1 cellular context compared by ENCODE assay signal in the genomic region with DNA sequence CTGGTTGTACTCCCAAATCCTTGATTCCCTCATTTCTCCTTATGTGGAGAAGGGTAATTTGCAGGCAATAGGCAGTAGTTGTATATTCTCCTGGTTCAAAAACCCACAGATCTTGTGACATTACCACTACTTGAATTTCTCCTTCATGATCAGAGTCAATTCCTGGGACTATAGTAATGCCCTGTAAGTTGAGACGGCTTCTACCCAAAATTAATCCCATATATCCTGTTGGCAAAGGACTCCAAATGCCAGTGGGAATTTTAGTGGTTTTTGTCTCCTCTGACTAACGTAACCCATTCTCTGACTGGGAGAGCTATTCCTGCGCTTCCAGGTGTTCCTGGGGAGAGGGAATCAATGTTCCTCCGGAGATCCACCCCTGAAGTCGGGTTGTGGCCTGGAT.
TF ChIP-seq lines count a peak whose summit lies in the region.

No MANE protein-coding gene starts in this region.

TF ChIP-seq in SK-N-SH treated with all-trans-retinoic acid at 6 μM for 48 hours, 23 proteins besides CTCF, POLR2A, EP300 and RAD21 (continued from another document):
- TF ChIP-seq PATZ1 (CRISPR knock-in tag; IDR thresholded peaks at IDR 0.05; ENCODE audit: borderline replicate concordance) (no peak), ISL1 (CRISPR knock-in tag; IDR thresholded peaks at IDR 0.05) (no peak), ARNTL (CRISPR knock-in tag; IDR thresholded peaks at IDR 0.05; ENCODE audit: borderline replicate concordance, low read depth) (no peak), OSR1 (CRISPR knock-in tag; IDR thresholded peaks at IDR 0.05) (no peak), ZFP30 (CRISPR knock-in tag; IDR thresholded peaks at IDR 0.05) (no peak), GLIS3 (CRISPR knock-in tag; IDR thresholded peaks at IDR 0.05) (no peak), TCF4 (CRISPR knock-in tag; IDR thresholded peaks at IDR 0.05; ENCODE audit: borderline replicate concordance) (no peak), CREB5 (CRISPR knock-in tag; IDR thresholded peaks at IDR 0.05; ENCODE audit: low read depth) (no peak), ZNF70 (CRISPR knock-in tag; IDR thresholded peaks at IDR 0.05) (no peak), TSHZ2 (CRISPR knock-in tag; IDR thresholded peaks at IDR 0.05) (no peak), ZC3H10 (CRISPR knock-in tag; IDR thresholded peaks at IDR 0.05) (no peak)
- TF ChIP-seq, protein P1, sequence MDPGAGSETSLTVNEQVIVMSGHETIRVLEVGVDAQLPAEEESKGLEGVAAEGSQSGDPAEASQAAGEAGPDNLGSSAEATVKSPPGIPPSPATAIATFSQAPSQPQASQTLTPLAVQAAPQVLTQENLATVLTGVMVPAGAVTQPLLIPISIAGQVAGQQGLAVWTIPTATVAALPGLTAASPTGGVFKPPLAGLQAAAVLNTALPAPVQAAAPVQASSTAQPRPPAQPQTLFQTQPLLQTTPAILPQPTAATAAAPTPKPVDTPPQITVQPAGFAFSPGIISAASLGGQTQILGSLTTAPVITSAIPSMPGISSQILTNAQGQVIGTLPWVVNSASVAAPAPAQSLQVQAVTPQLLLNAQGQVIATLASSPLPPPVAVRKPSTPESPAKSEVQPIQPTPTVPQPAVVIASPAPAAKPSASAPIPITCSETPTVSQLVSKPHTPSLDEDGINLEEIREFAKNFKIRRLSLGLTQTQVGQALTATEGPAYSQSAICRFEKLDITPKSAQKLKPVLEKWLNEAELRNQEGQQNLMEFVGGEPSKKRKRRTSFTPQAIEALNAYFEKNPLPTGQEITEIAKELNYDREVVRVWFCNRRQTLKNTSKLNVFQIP (CRISPR knock-in tag; IDR thresholded peaks at IDR 0.05; ENCODE audit: borderline replicate concordance, low read depth), result no peak
- TF ChIP-seq, protein P2, sequence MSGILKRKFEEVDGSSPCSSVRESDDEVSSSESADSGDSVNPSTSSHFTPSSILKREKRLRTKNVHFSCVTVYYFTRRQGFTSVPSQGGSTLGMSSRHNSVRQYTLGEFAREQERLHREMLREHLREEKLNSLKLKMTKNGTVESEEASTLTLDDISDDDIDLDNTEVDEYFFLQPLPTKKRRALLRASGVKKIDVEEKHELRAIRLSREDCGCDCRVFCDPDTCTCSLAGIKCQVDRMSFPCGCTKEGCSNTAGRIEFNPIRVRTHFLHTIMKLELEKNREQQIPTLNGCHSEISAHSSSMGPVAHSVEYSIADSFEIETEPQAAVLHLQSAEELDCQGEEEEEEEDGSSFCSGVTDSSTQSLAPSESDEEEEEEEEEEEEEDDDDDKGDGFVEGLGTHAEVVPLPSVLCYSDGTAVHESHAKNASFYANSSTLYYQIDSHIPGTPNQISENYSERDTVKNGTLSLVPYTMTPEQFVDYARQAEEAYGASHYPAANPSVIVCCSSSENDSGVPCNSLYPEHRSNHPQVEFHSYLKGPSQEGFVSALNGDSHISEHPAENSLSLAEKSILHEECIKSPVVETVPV (CRISPR knock-in tag; IDR thresholded peaks at IDR 0.05), result no peak
